ENCODE assay signal across 25 cellular contexts in the genomic region with DNA sequence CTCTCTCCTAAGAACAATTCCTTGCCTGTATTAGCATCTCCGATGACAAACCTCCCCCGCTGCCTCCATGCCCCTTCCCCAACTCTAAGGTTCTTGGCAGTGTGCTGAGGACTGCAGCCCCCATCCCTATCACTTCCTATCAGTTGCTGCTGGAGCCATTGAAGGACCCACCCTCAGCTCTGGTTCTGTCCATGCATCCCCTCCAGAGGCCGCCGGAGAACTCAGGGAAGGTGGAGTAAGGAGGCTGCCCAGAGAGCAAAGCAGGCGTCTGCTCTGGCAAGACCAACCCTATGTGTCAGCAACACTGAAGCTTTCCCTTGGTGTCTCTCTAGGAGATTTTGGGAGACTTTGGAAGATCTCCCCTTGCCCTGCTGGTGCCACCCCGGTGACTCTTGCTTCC.
"Had no signal": no experiment of that assay in that cellular context is flagged by ENCODE, and none has a peak within 500 bp of the region (broad histone marks: within the 10 kb centered on the region; RNA-seq: fewer than 3 reads in every experiment).

No MANE protein-coding gene starts in this region.

- ATAC-seq: activated T-cell treated with anti-CD3 and anti-CD28 coated beads, Interleukin-2, amount 50 U/mL, for 4 hours; K562; PC-3; T-helper 17 cell had no signal

- H3K4me3 ChIP-seq: K562 had no signal

- FAIRE-seq: astrocyte, K562, RCC 7860 had no signal

- DNase-seq: activated B cell treated with CpG ODN at 0.5 μM for 24 hours; activated CD4-positive, alpha-beta T cell treated with anti-CD3 and anti-CD28 coated beads for 1 hour; activated CD4-positive, alpha-beta T cell treated with anti-CD3 and anti-CD28 coated beads, Interleukin-2, amount 10 ng/mL, durations not matched to agents 24 days and 14 days; activated CD4-positive, alpha-beta T cell treated with anti-CD3 and anti-CD28 coated beads, Interleukin-2, amount 50 U/mL, for 48 hours; activated CD8-positive, alpha-beta memory T cell treated with anti-CD3 and anti-CD28 coated beads for 24 hours; activated gamma-delta T cell; activated naive CD4-positive, alpha-beta T cell treated with anti-CD3 and anti-CD28 coated beads for 36 hours; activated T-cell treated with anti-CD3 and anti-CD28 coated beads, Interleukin-2, amount 50 U/mL, for 4 hours; amygdala; Karpas-422; NCI-H1694; NCI-H2029; NCI-H2107; NCI-H345; NCI-H510A; NCI-H526 treated with DMSO at 0.1 percent for 48 hours; NCI-H82; NK-92 treated with Interleukin-12 subunit alpha and Interleukin-12 subunit beta, amount 100 ng/mL, for 24 hours; PC-3; SHP77 treated with DMSO at 0.1 percent for 48 hours; T-helper 17 cell; T-helper 9 cell had no signal
